Comparison of ENCODE assay signal across 22 cellular contexts in the genomic region with DNA sequence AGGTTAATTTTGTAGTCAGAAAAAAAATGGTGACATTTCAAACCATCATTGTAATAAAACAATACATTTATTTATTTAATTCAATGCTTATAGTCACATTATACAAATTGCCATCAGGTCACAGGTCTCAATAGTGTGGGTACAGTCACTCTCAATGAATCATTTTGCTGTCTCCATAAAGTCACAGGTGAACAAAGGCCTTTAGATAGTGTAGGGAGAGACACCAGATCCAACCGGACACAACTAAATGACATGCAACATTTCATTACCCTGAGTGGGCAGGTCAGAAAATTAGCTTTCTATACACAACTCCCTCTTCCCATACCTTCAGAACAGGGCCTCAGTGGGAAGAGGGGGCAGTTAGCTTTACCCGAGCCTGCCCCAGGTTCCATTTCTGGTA.
DNase-seq lines count a peak whose midpoint lies in the region; ATAC-seq and TF ChIP-seq lines count a peak whose summit lies in the region.
"Had no signal": no experiment of that assay in that cellular context is flagged by ENCODE, and none has a peak within 500 bp of the region (broad histone marks: within the 10 kb centered on the region; RNA-seq: fewer than 3 reads in every experiment).

No MANE protein-coding gene starts in this region.

- H3K79me2 ChIP-seq in GM23338 (replicated peaks; ENCODE audit: insufficient read depth) (no peaks in the 10 kb centered on the region), PC-9 (ENCODE audit: low read depth) (no peaks in the 10 kb centered on the region), mesendoderm (ENCODE audit: control insufficient read depth, insufficient read depth, low read length) (no peaks in the 10 kb centered on the region)

- no peak overlapping the region for H4K5ac ChIP-seq in mesendoderm (ENCODE audit: low read length)

- H3K4me1 Mint-ChIP-seq in GM23338 = peaks cover 39% of the 10 kb centered on the region

- CTCF ChIA-PET in PC-9 (lab: Charles Lee) = no interaction called here

- no peak overlapping the region for H3K4me3 Mint-ChIP-seq in GM23338
- H3K4me3 Mint-ChIP-seq: CD14-positive monocyte; CD4-positive, alpha-beta T cell had no signal

- no peak overlapping the region for H3K4ac ChIP-seq in mesendoderm (ENCODE audit: low read depth, low read length)

- peak overlapping the region; percentile 51 for H2BK120ac ChIP-seq in mesendoderm (ENCODE audit: low read depth, low read length)

- H3K4me1 ChIP-seq in GM23338 (ENCODE audit: insufficient read depth) (peaks cover 20% of the 10 kb centered on the region), PC-9 (replicated peaks; ENCODE audit: insufficient read depth) (peaks cover 42% of the 10 kb centered on the region), iPS-20b (ENCODE audit: insufficient read depth, low read length) (peaks cover 19% of the 10 kb centered on the region), mesendoderm (ENCODE audit: control insufficient read depth, low read depth, low read length) (peaks cover 4% of the 10 kb centered on the region)
- H3K4me1 ChIP-seq: A549, BE2C had no signal

- no peak overlapping the region for H3K4me3 ChIP-seq in GM23338
- no peak overlapping the region for H3K4me3 ChIP-seq in PC-9
- H3K4me3 ChIP-seq in iPS-20b (ENCODE audit: low read length) = no peak overlapping the region
- H3K4me3 ChIP-seq in mesendoderm (ENCODE audit: low read length) = no peak overlapping the region
- H3K4me3 ChIP-seq: A549; BLaER1 treated with 17β-estradiol and CSF1 and Interleukin-3, amounts not matched to agents 10 nM and 100 nM had no signal

- H3K9me3 ChIP-seq in PC-9 (ENCODE audit: insufficient read depth, low read depth) = peaks cover 3% of the 10 kb centered on the region; the same call in 1 of the 2 replicates
- no peaks in the 10 kb centered on the region for H3K9me3 ChIP-seq in iPS-20b (ENCODE audit: insufficient read depth, low read depth, low read length)
- H3K9me3 ChIP-seq: A549; BE2C; BLaER1 treated with 17β-estradiol and CSF1 and Interleukin-3, amounts not matched to agents 10 nM and 100 nM had no signal

- no peak overlapping the region for H2BK5ac ChIP-seq in mesendoderm (ENCODE audit: low read length)

- H3F3A ChIP-seq in GM23338 (replicated peaks; ENCODE audit: low read depth) (no peaks in the 10 kb centered on the region), PC-9 (ENCODE audit: insufficient read depth, low read depth) (peaks cover 21% of the 10 kb centered on the region)

- peaks cover 20% of the 10 kb centered on the region for H3K36me3 Mint-ChIP-seq in GM23338 (ENCODE audit: low read depth)
- H3K36me3 Mint-ChIP-seq: CD14-positive monocyte had no signal

- H3K18ac ChIP-seq in mesendoderm (ENCODE audit: low read length) = peak overlapping the region; percentile 32

- DNase-seq in GM23338 (ENCODE audit: low spot score) (no peak), PC-9 (no peak), mesendoderm (no peak), anterior cingulate cortex (lab: John Stamatoyannopoulos, UW) (no peak), omental fat pad (ENCODE audit: low spot score) (no peak), DMS79 (lab: John Stamatoyannopoulos, UW) (no peak)
- no peak for DNase-seq in stimulated activated naive CD8-positive, alpha-beta T cell treated with anti-CD3 and anti-CD28 coated beads, Interleukin-15, Interleukin-2, amounts not matched to agents 100 U/mL and 50 U/mL, for 24 hours
- DNase-seq: ACHN; AML-193; BE2C; Calu3; CD4-positive, alpha-beta T cell; CD8-positive, alpha-beta memory T cell; DMS53; DND-41; H9 had no signal

- H3K36me3 ChIP-seq in GM23338 (ENCODE audit: insufficient read depth) (no peaks in the 10 kb centered on the region), PC-9 (ENCODE audit: low read depth) (no peaks in the 10 kb centered on the region), iPS-20b (ENCODE audit: insufficient read depth, low read depth, low read length) (no peaks in the 10 kb centered on the region), mesendoderm (ENCODE audit: control insufficient read depth, insufficient read depth, low read length) (no peaks in the 10 kb centered on the region)
- H3K36me3 ChIP-seq: BE2C; BLaER1 treated with 17β-estradiol and CSF1 and Interleukin-3, amounts not matched to agents 10 nM and 100 nM had no signal

- H3K9me2 ChIP-seq in GM23338 (ENCODE audit: insufficient read depth) (peaks cover 3% of the 10 kb centered on the region; the same call in 1 of the 2 replicates), PC-9 (ENCODE audit: insufficient read depth) (no peaks in the 10 kb centered on the region)

- H3K9ac ChIP-seq in iPS-20b (ENCODE audit: low read depth, low read length) = no peak overlapping the region; the same call in 1 of the 2 replicates
- H3K9ac ChIP-seq in mesendoderm (ENCODE audit: low read length) = no peak overlapping the region
- H3K9ac ChIP-seq: BLaER1 treated with 17β-estradiol and CSF1 and Interleukin-3, amounts not matched to agents 10 nM and 100 nM had no signal

- H2AK5ac ChIP-seq in mesendoderm (ENCODE audit: low read length) = no peak overlapping the region

- H3K27ac Mint-ChIP-seq in GM23338 = peak overlapping the region; percentile 90; the same call in 1 of the 2 replicates
- H3K27ac Mint-ChIP-seq: CD14-positive monocyte; CD4-positive, alpha-beta T cell; CD8-positive, alpha-beta memory T cell had no signal

- H3K4me2 ChIP-seq in GM23338 = no peak overlapping the region
- no peak overlapping the region for H3K4me2 ChIP-seq in PC-9
- H3K4me2 ChIP-seq in mesendoderm (ENCODE audit: low read length) = no peak overlapping the region
- H3K4me2 ChIP-seq: A549; BLaER1 treated with 17β-estradiol and CSF1 and Interleukin-3, amounts not matched to agents 10 nM and 100 nM had no signal

- no CpG with 5 or more reads among the region's 2 CpGs for WGBS in mesendoderm (ENCODE audit: extremely low coverage, insufficient coverage, low lambda C conversion rate)

- no peak overlapping the region for H3K27ac ChIP-seq in GM23338 (ENCODE audit: low read depth)
- peak overlapping the region; percentile 16; the same call in 1 of the 2 replicates for H3K27ac ChIP-seq in PC-9
- H3K27ac ChIP-seq in iPS-20b (ENCODE audit: low read length) = peak overlapping the region; percentile 57
- H3K27ac ChIP-seq in mesendoderm (ENCODE audit: low read depth, low read length) = no peak overlapping the region
- H3K27ac ChIP-seq: 22Rv1; A549; BLaER1 treated with 17β-estradiol and CSF1 and Interleukin-3, amounts not matched to agents 10 nM and 100 nM had no signal

- no peak for TF ChIP-seq CTCF in GM23338 (conservative IDR thresholded peaks at IDR 0.05; ENCODE audit: low read depth in 2 of 2)
- TF ChIP-seq CTCF in PC-9 (conservative IDR thresholded peaks at IDR 0.05) = no peak
- no peak for TF ChIP-seq CTCF in omental fat pad (IDR thresholded peaks at IDR 0.05)

- H3K23ac ChIP-seq in mesendoderm (ENCODE audit: low read length) = no peak overlapping the region

- no peaks in the 10 kb centered on the region for H4K20me1 ChIP-seq in GM23338 (replicated peaks; ENCODE audit: insufficient read depth)
- no peaks in the 10 kb centered on the region for H4K20me1 ChIP-seq in PC-9 (ENCODE audit: insufficient read depth)
- H4K20me1 ChIP-seq: BLaER1 treated with 17β-estradiol and CSF1 and Interleukin-3, amounts not matched to agents 10 nM and 100 nM had no signal

- no peaks in the 10 kb centered on the region for H3K79me1 ChIP-seq in mesendoderm (ENCODE audit: low read length)

- ATAC-seq in GM23338 (no peak), omental fat pad (ENCODE audit: low FRiP score) (no peak)
- no peak for ATAC-seq in stimulated activated naive CD8-positive, alpha-beta T cell treated with anti-CD3 and anti-CD28 coated beads, Interleukin-15, Interleukin-2, amounts not matched to agents 100 U/mL and 50 U/mL, for 24 hours
- ATAC-seq: A549, HCT116 had no signal

- peaks cover under 1% of the 10 kb centered on the region for H3K27me3 Mint-ChIP-seq in GM23338 (ENCODE audit: insufficient read depth, low read depth, poor library complexity)

- no peaks in the 10 kb centered on the region for H3K9me3 Mint-ChIP-seq in GM23338
- H3K9me3 Mint-ChIP-seq: CD4-positive, alpha-beta T cell; CD8-positive, alpha-beta memory T cell had no signal

- BruUV-seq in PC-9 (replicated peaks; lab: Mats Ljungman, UMichigan) = no TSS peak

- POLR2A ChIA-PET in PC-9 (lab: Charles Lee; ENCODE audit: unreplicated experiment) = no interaction called here

- H4K8ac ChIP-seq in mesendoderm (ENCODE audit: low read depth, low read length) = no peak overlapping the region

- H2BK15ac ChIP-seq in mesendoderm (replicated peaks; ENCODE audit: low read depth) = no peak overlapping the region

- no peak overlapping the region for H3K56ac ChIP-seq in mesendoderm (ENCODE audit: low read length)

- intact Hi-C loops in PC-9 (cut with micrococcal nuclease; ENCODE audit: unreplicated experiment) = no loop called here

- H3K27me3 ChIP-seq in GM23338 (ENCODE audit: insufficient read depth) (no peaks in the 10 kb centered on the region), PC-9 (ENCODE audit: insufficient read depth, low read depth) (no peaks in the 10 kb centered on the region), iPS-20b (ENCODE audit: insufficient read depth, low read length) (no peaks in the 10 kb centered on the region), mesendoderm (ENCODE audit: insufficient read depth, low read length, poor library complexity) (no peaks in the 10 kb centered on the region)
- H3K27me3 ChIP-seq: BE2C; BLaER1 treated with 17β-estradiol and CSF1 and Interleukin-3, amounts not matched to agents 10 nM and 100 nM had no signal

- H2AFZ ChIP-seq in GM23338 (no peak overlapping the region), PC-9 (no peak overlapping the region)

TF ChIP-seq in GM23338, 12 proteins besides CTCF, POLR2A, EP300 and RAD21 (continues in another document):
- TF ChIP-seq CREB1 (CRISPR knock-in tag; IDR thresholded peaks at IDR 0.05; ENCODE audit: low read depth) = no peak
- no peak for TF ChIP-seq EZH2 (IDR thresholded peaks at IDR 0.05; ENCODE audit: low read depth, unreplicated experiment)
- no peak for TF ChIP-seq EZH2phosphoT487 (IDR thresholded peaks at IDR 0.05; ENCODE audit: unreplicated experiment)

Comparison
In these comparisons a context has a peak if more than half of its experiments do, and no peak if none do; other contexts are left out.
1. H3K27ac ChIP-seq: peak in PC-9 (single experiment) and iPS-20b (single experiment); none in GM23338 (single experiment) and mesendoderm (single experiment).